ENCODE assay signal across 10 cellular contexts in genomic region chr22:38413085-38414008, GRCh38. TPM values are rescaled to one million over a fixed set of nuclear protein-coding genes. Genes with fewer than 3 reads are reported as not detected.
DNase-seq lines count a peak whose midpoint lies in the region; ATAC-seq and TF ChIP-seq lines count a peak whose summit lies in the region.
"Had no signal": no experiment of that assay in that cellular context is flagged by ENCODE, and none has a peak within 500 bp of the region (broad histone marks: within the 10 kb centered on the region; RNA-seq: fewer than 3 reads in every experiment).

No MANE protein-coding gene starts in this region.

- H3K4me1 ChIP-seq in upper lobe of left lung = peaks cover 9 to 11% (median 11%) of the 10 kb centered on the region in 4 donors

- TF ChIP-seq EP300 in upper lobe of left lung (IDR thresholded peaks at IDR 0.05) = no peak

- H3K27me3 ChIP-seq in upper lobe of left lung = no peaks in the 10 kb centered on the region

- no peak overlapping the region for H3K27ac ChIP-seq in upper lobe of left lung
- H3K27ac ChIP-seq: SJSA1 had no signal

- H3K27me3 Mint-ChIP-seq in T-helper 2 cell treated with Interferon-gamma antibody and Interleukin-4, amounts not matched to agents 5 μg/mL and 100 μg/mL, for 36 hours (ENCODE audit: low read depth) = peaks cover 3% of the 10 kb centered on the region

- peak overlapping the region in 3 of 4 donors; percentile 13 to 39 (median 27) for H3K4me3 ChIP-seq in upper lobe of left lung
- H3K4me3 ChIP-seq: SJSA1 had no signal

- H3K36me3 ChIP-seq in upper lobe of left lung = no peaks in the 10 kb centered on the region
- H3K36me3 ChIP-seq: SJSA1 had no signal

- intact Hi-C loops in left colon (cut with DNase I, micrococcal nuclease) = no loop called here

- H3K4me3 Mint-ChIP-seq in T-helper 2 cell treated with Interferon-gamma antibody and Interleukin-4, amounts not matched to agents 5 μg/mL and 100 μg/mL, for 36 hours = no peak overlapping the region

- peak in 1 of 6 experiments; percentile 3 for TF ChIP-seq CTCF in upper lobe of left lung (IDR thresholded peaks at IDR 0.05)

- ATAC-seq in left colon (peak; percentile 74), upper lobe of left lung (ENCODE audit: low FRiP score in 2 of 2) (peak in 1 of 2 donors; percentile 15), GM18867 (IDR thresholded peaks at IDR 0.05; ENCODE audit: unreplicated experiment) (no peak)

- DNase-seq in NCI-H1417 (lab: John Stamatoyannopoulos, UW) = peak; percentile 12 to 59 (median 52)
- DNase-seq in NCI-H1417 treated with DMSO at 0.1 percent for 48 hours (lab: John Stamatoyannopoulos, UW) = no peak
- peak; percentile 45 for DNase-seq in activated CD8-positive, alpha-beta memory T cell treated with anti-CD3 and anti-CD28 coated beads, Interleukin-2, amount 50 U/mL, for 48 hours
- peak; percentile 34 to 58 for DNase-seq in left colon
- peak in 1 of 2 donors; percentile 21 for DNase-seq in upper lobe of left lung
- no peak for DNase-seq in T-helper 2 cell treated with Interferon-gamma antibody and Interleukin-4, amounts not matched to agents 5 μg/mL and 100 μg/mL, for 36 hours (ENCODE audit: low spot score)
- no peak for DNase-seq in HuH-7.5 (ENCODE audit: low spot score)

- no peaks in the 10 kb centered on the region for H3K9me3 ChIP-seq in upper lobe of left lung
- H3K9me3 ChIP-seq: SJSA1 had no signal

- no peak for TF ChIP-seq POLR2A in upper lobe of left lung (IDR thresholded peaks at IDR 0.05)

- WGBS in upper lobe of left lung, 2 donors = 48 to 50% methylated on average over 13 to 20 of the region's 20 CpGs

- no peak overlapping the region for H3K27ac Mint-ChIP-seq in T-helper 2 cell treated with Interferon-gamma antibody and Interleukin-4, amounts not matched to agents 5 μg/mL and 100 μg/mL, for 36 hours
- H3K27ac Mint-ChIP-seq: dendritic cell treated with granulocyte-macrophage colony-stimulating factor and Interleukin-4, amounts not matched to agents 40 ng/mL and 50 ng/mL, for 4 days had no signal

- no peaks in the 10 kb centered on the region for H3K4me1 Mint-ChIP-seq in T-helper 2 cell treated with Interferon-gamma antibody and Interleukin-4, amounts not matched to agents 5 μg/mL and 100 μg/mL, for 36 hours (ENCODE audit: low read depth)

- no peaks in the 10 kb centered on the region for H3K36me3 Mint-ChIP-seq in T-helper 2 cell treated with Interferon-gamma antibody and Interleukin-4, amounts not matched to agents 5 μg/mL and 100 μg/mL, for 36 hours (ENCODE audit: low read depth)

- H3K9me3 Mint-ChIP-seq in T-helper 2 cell treated with Interferon-gamma antibody and Interleukin-4, amounts not matched to agents 5 μg/mL and 100 μg/mL, for 36 hours = no peaks in the 10 kb centered on the region
- H3K9me3 Mint-ChIP-seq: dendritic cell treated with granulocyte-macrophage colony-stimulating factor and Interleukin-4, amounts not matched to agents 40 ng/mL and 50 ng/mL, for 4 days had no signal

RNA-seq across cellular contexts. Expression of gene KCNJ4, which starts 41.7 kb away (rescaled TPM):
- total RNA-seq in left colon (not detected), upper lobe of left lung (not detected)
- total RNA-seq: SJSA1 had no signal

RNA-seq across cellular contexts. Expression of gene KDELR3, which starts 54.5 kb away (rescaled TPM):
- total RNA-seq in left colon (10 to 100 TPM; 17.2 to 22.7 TPM), upper lobe of left lung (10 to 100 TPM in 2 of 6 donors, 1 to 10 TPM in 4; 7.3 to 14.2 (median 9.7) TPM)

Comparison
In these comparisons a context has a peak if more than half of its experiments do, and no peak if none do; other contexts are left out.
1. DNase-seq: peak in NCI-H1417 (3 of 3), activated CD8-positive, alpha-beta memory T cell treated with anti-CD3 and anti-CD28 coated beads, Interleukin-2, amount 50 U/mL, for 48 hours (single experiment) and left colon (2 of 2); none in NCI-H1417 treated with DMSO at 0.1 percent for 48 hours (single experiment), T-helper 2 cell treated with Interferon-gamma antibody and Interleukin-4, amounts not matched to agents 5 μg/mL and 100 μg/mL, for 36 hours (single experiment) and HuH-7.5 (single experiment).